ENCODE assay signal across 8 cellular contexts in genomic region chr10:124917168-124917938, GRCh38. TPM values are rescaled to one million over a fixed set of nuclear protein-coding genes. Genes with fewer than 3 reads are reported as not detected.
DNase-seq lines count a peak whose midpoint lies in the region; ATAC-seq and TF ChIP-seq lines count a peak whose summit lies in the region.

No MANE protein-coding gene starts in this region.

- TF ChIP-seq RAD21 in liver (IDR thresholded peaks at IDR 0.05): no peak

- no peaks in the 10 kb centered on the region for H3K27me3 ChIP-seq in liver (ENCODE audit: control insufficient read depth in 4 of 4, insufficient read depth in 4 of 4, low read length in 3 of 4)

- H3K4me1 ChIP-seq in liver (ENCODE audit: control insufficient read depth in 4 of 4, insufficient read depth in 4 of 4, low read length in 3 of 4): peaks cover 8 to 48% (median 35%) of the 10 kb centered on the region in 4 donors

- WGBS in liver: under 1% methylated on average over 81 of the region's 81 CpGs

- H3K4me3 ChIP-seq in WI38 (ENCODE audit: low read depth, low read length) (peak overlapping the region; percentile 78), liver (ENCODE audit: low read depth in 1 of 3, low read length in 3 of 3) (peak overlapping the region; percentile 89 to 99 (median 98))

- no peaks in the 10 kb centered on the region for H3K36me3 ChIP-seq in liver (ENCODE audit: control insufficient read depth in 4 of 4, insufficient read depth in 3 of 4, low read depth in 1 of 4, low read length in 3 of 4)

- H3K27ac ChIP-seq in cingulate gyrus (ENCODE audit: low read depth, low read length): peak overlapping the region; percentile 93
- peak overlapping the region; percentile 94 to 97 for H3K27ac ChIP-seq in liver (ENCODE audit: low read depth in 1 of 2, low read length in 2 of 2)

- H3K9ac ChIP-seq in liver (ENCODE audit: low read depth in 1 of 2, low read length in 2 of 2): peak overlapping the region; percentile 73 to 84

- DNase-seq in DMS 273 treated with DMSO at 0.1 percent for 48 hours (lab: John Stamatoyannopoulos, UW): peak; percentile 19
- peak; percentile 35 for DNase-seq in HuH-7.5 (ENCODE audit: low spot score)
- peak; percentile 21 to 27 for DNase-seq in stimulated activated CD4-positive, alpha-beta T cell treated with anti-CD3 and anti-CD28 coated beads, Interleukin-4, amount 100 ng/mL, for 4 hours
- DNase-seq in SKM-1 treated with dmso at 0.1 percent for 144 hours (lab: John Stamatoyannopoulos, UW; ENCODE audit: unreplicated experiment): no peak

- TF ChIP-seq CTCF in WI38 (IDR thresholded peaks at IDR 0.05; ENCODE audit: low read depth, low read length) (no peak), liver (IDR thresholded peaks at IDR 0.05; ENCODE audit: low read depth, low read length, missing input control) (no peak)

- peak; percentile 21 for ATAC-seq in GM21390 (IDR thresholded peaks at IDR 0.05; ENCODE audit: unreplicated experiment)

- no peaks in the 10 kb centered on the region for H3K9me3 ChIP-seq in liver (ENCODE audit: control insufficient read depth in 4 of 4, low read length in 3 of 4)

TF ChIP-seq in liver, 16 proteins besides CTCF, POLR2A, EP300 and RAD21:
- TF ChIP-seq TAF1 (conservative IDR thresholded peaks at IDR 0.05) (peak; percentile 41), YY1 (IDR thresholded peaks at IDR 0.05) (peak; percentile 61), REST (IDR thresholded peaks at IDR 0.05) (peak; percentile 14), NR2F2 (IDR thresholded peaks at IDR 0.05) (no peak)

RNA-seq across cellular contexts. Expression of gene ZRANB1, which starts 24.6 kb away (rescaled TPM):
- 10 to 100 TPM; 21.2 to 32.5 TPM for total RNA-seq in liver
- polyA plus RNA-seq in liver: 1 to 10 TPM; 6.2 to 7.5 TPM
